Comparison of ENCODE assay signal across 18 cellular contexts in the genomic region with DNA sequence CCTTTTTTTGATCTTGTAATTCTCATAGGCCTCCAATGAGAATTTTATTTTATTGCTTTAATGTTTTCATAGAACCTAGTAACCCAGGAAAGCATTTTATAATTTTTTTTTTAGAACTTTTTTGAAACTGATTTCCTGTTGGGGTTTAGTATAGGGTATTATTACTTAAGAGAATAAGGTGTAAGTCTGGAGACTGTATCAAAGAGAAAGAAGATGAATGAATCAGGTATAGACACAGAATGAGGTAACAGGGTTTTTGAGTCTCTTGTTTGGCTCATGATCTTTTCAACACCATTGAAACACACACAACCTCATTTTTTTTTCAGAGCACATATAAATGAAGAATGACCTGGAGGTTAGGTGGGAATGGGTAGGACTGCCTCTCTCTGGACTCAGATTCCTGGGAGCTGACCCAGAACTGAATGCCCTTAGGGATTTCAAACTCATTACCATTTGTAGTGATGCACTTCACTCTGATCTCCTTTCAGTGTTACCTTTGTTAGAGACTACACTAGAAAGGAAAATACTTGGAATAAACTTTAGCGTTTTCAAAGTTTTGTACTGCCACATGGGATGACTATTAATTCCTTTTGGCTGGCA. TPM values are rescaled to one million over a fixed set of nuclear protein-coding genes. Genes with fewer than 3 reads are reported as not detected.
A peak's percentile ranks its signal among the peaks of the same experiment; 100 is the strongest.
DNase-seq lines count a peak whose midpoint lies in the region; ATAC-seq and TF ChIP-seq lines count a peak whose summit lies in the region.
"Had no signal": no experiment of that assay in that cellular context is flagged by ENCODE, and none has a peak within 500 bp of the region (broad histone marks: within the 10 kb centered on the region; RNA-seq: fewer than 3 reads in every experiment).

No MANE protein-coding gene starts in this region.

- DNase-seq in activated T-cell treated with anti-CD3 and anti-CD28 coated beads, Interleukin-2, amount 50 U/mL, for 4 hours: no peak
- no peak for DNase-seq in activated T-cell treated with anti-CD3 and anti-CD28 coated beads, Interleukin-2, amount 50 U/mL, for 1 hour
- DNase-seq in HAP-1 (ENCODE audit: low spot score in 2 of 2) (peak; percentile 39 to 74), mesendoderm (peak; percentile 65), A673 (ENCODE audit: low spot score) (no peak), caudate nucleus (lab: John Stamatoyannopoulos, UW) (no peak)
- DNase-seq: ACHN; activated CD4-positive, alpha-beta T cell treated with anti-CD3 and anti-CD28 coated beads, Interleukin-2, amount 50 U/mL, for 48 hours; adrenal gland; C1 segment of cervical spinal cord; KBM-7; NCI-H1930; Right ventricle myocardium superior; stimulated activated CD4-positive, alpha-beta T cell treated with anti-CD3 and anti-CD28 coated beads, Interleukin-12 subunit alpha, Interleukin-12 subunit beta, amount 100 ng/mL, for 4 hours had no signal

- H3K56ac ChIP-seq in mesendoderm (ENCODE audit: low read length): no peak overlapping the region

- no peaks in the 10 kb centered on the region for H3K79me2 ChIP-seq in mesendoderm (ENCODE audit: control insufficient read depth, insufficient read depth, low read length)

- WGBS in mesendoderm (ENCODE audit: extremely low coverage, insufficient coverage, low lambda C conversion rate): no CpG with 5 or more reads among the region's 1 CpG

- CTCF ChIA-PET in A673 (lab: Charles Lee): no interaction called here

- no peaks in the 10 kb centered on the region for H3K27me3 ChIP-seq in HAP-1 (ENCODE audit: low read depth)
- H3K27me3 ChIP-seq in mesendoderm (ENCODE audit: insufficient read depth, low read length, poor library complexity): no peaks in the 10 kb centered on the region
- no peaks in the 10 kb centered on the region for H3K27me3 ChIP-seq in A673 (replicated peaks; ENCODE audit: insufficient read depth, low read depth, low read length, poor library complexity)
- H3K27me3 ChIP-seq: adrenal gland, cardiac muscle cell, right atrium auricular region had no signal

- no peak overlapping the region for H3K4me3 Mint-ChIP-seq in activated T-cell treated with anti-CD3 and anti-CD28 coated beads, Interleukin-2, amount 50 U/mL, for 4 hours
- no peak overlapping the region for H3K4me3 Mint-ChIP-seq in activated T-helper 17 cell treated with anti-CD3 and anti-CD28 coated beads, Interleukin-2, amount 50 U/mL, for 72 hours

- H3K27me3 Mint-ChIP-seq in activated T-cell treated with anti-CD3 and anti-CD28 coated beads, Interleukin-2, amount 50 U/mL, for 4 hours (ENCODE audit: low read depth): no peaks in the 10 kb centered on the region
- no peaks in the 10 kb centered on the region for H3K27me3 Mint-ChIP-seq in activated T-helper 17 cell treated with anti-CD3 and anti-CD28 coated beads, Interleukin-2, amount 50 U/mL, for 72 hours

- in situ Hi-C loops in HAP-1 (cut with MboI; ENCODE audit: low sequenced_read_pairs): no loop called here

- H2AK5ac ChIP-seq in mesendoderm (ENCODE audit: low read length): no peak overlapping the region

- H4K8ac ChIP-seq in mesendoderm (ENCODE audit: low read depth, low read length): no peak overlapping the region

- H3K9me3 Mint-ChIP-seq in activated T-cell treated with anti-CD3 and anti-CD28 coated beads, Interleukin-2, amount 50 U/mL, for 4 hours: no peaks in the 10 kb centered on the region
- no peaks in the 10 kb centered on the region for H3K9me3 Mint-ChIP-seq in activated T-helper 17 cell treated with anti-CD3 and anti-CD28 coated beads, Interleukin-2, amount 50 U/mL, for 72 hours

- H3K36me3 Mint-ChIP-seq in activated T-cell treated with anti-CD3 and anti-CD28 coated beads, Interleukin-2, amount 50 U/mL, for 4 hours (ENCODE audit: insufficient read depth): peaks cover 10% of the 10 kb centered on the region
- peaks cover 11% of the 10 kb centered on the region for H3K36me3 Mint-ChIP-seq in activated T-helper 17 cell treated with anti-CD3 and anti-CD28 coated beads, Interleukin-2, amount 50 U/mL, for 72 hours (ENCODE audit: low read depth)

- no peak overlapping the region for H3K27ac Mint-ChIP-seq in activated T-helper 17 cell treated with anti-CD3 and anti-CD28 coated beads, Interleukin-2, amount 50 U/mL, for 72 hours

- no peak overlapping the region for H3K23ac ChIP-seq in mesendoderm (ENCODE audit: low read length)

- H3K4me2 ChIP-seq in mesendoderm (ENCODE audit: low read length): no peak overlapping the region

- H3K18ac ChIP-seq in mesendoderm (ENCODE audit: low read length): no peak overlapping the region

- peak; percentile 33 to 34 for ATAC-seq in activated T-cell treated with anti-CD3 and anti-CD28 coated beads, Interleukin-2, amount 50 U/mL, for 4 hours
- ATAC-seq in activated T-helper 17 cell treated with anti-CD3 and anti-CD28 coated beads, Interleukin-2, amount 50 U/mL, for 72 hours (replicated peaks): peak; percentile 23
- no peak for ATAC-seq in GM19023 (IDR thresholded peaks at IDR 0.05; ENCODE audit: unreplicated experiment)

- no peak overlapping the region for H3K4ac ChIP-seq in mesendoderm (ENCODE audit: low read depth, low read length)

- POLR2A ChIA-PET in A673 (lab: Charles Lee; ENCODE audit: low non-redundant PET): no interaction called here

- no peaks in the 10 kb centered on the region for H3K79me1 ChIP-seq in mesendoderm (ENCODE audit: low read length)

- H2BK120ac ChIP-seq in mesendoderm (ENCODE audit: low read depth, low read length): no peak overlapping the region

- no peaks in the 10 kb centered on the region for H3K36me3 ChIP-seq in HAP-1 (replicated peaks)
- no peaks in the 10 kb centered on the region for H3K36me3 ChIP-seq in mesendoderm (ENCODE audit: control insufficient read depth, insufficient read depth, low read length)
- H3K36me3 ChIP-seq in A673 (ENCODE audit: insufficient read depth, low read length, poor library complexity, severe bottlenecking): no peaks in the 10 kb centered on the region
- H3K36me3 ChIP-seq: adrenal gland, cardiac muscle cell, right atrium auricular region had no signal

- H3K4me3 ChIP-seq in HAP-1 (no peak overlapping the region), mesendoderm (ENCODE audit: low read length) (no peak overlapping the region), A673 (ENCODE audit: low read depth, low read length, poor library complexity, severe bottlenecking) (no peak overlapping the region)
- H3K4me3 ChIP-seq: adrenal gland, cardiac muscle cell, right atrium auricular region had no signal

- no peak overlapping the region for H3K9ac ChIP-seq in mesendoderm (ENCODE audit: low read length)

- H2BK15ac ChIP-seq in mesendoderm (replicated peaks; ENCODE audit: low read depth): no peak overlapping the region

- H3K27ac ChIP-seq in mesendoderm (ENCODE audit: low read depth, low read length): no peak overlapping the region
- no peak overlapping the region for H3K27ac ChIP-seq in A673 (ENCODE audit: low read depth, low read length, poor library complexity, severe bottlenecking)
- H3K27ac ChIP-seq in caudate nucleus (ENCODE audit: low read depth, low read length): no peak overlapping the region
- H3K27ac ChIP-seq: adrenal gland, cardiac muscle cell, right atrium auricular region had no signal

- H2BK5ac ChIP-seq in mesendoderm (ENCODE audit: low read length): no peak overlapping the region

- no TSS peak for BruUV-seq in A673 (replicated peaks; lab: Mats Ljungman, UMichigan)

- peaks cover 57% of the 10 kb centered on the region for H3K4me1 Mint-ChIP-seq in activated T-cell treated with anti-CD3 and anti-CD28 coated beads, Interleukin-2, amount 50 U/mL, for 4 hours (ENCODE audit: low read depth)
- H3K4me1 Mint-ChIP-seq in activated T-helper 17 cell treated with anti-CD3 and anti-CD28 coated beads, Interleukin-2, amount 50 U/mL, for 72 hours: peaks cover 31% of the 10 kb centered on the region

- H3K9me3 ChIP-seq in HAP-1 (no peaks in the 10 kb centered on the region), A673 (ENCODE audit: low read depth, low read length, poor library complexity, severe bottlenecking) (no peaks in the 10 kb centered on the region)
- H3K9me3 ChIP-seq: adrenal gland, right atrium auricular region had no signal

- no peak for TF ChIP-seq CTCF in A673 (conservative IDR thresholded peaks at IDR 0.05; ENCODE audit: low read depth, low read length)

- peaks cover 12% of the 10 kb centered on the region for H3K4me1 ChIP-seq in HAP-1
- no peaks in the 10 kb centered on the region for H3K4me1 ChIP-seq in mesendoderm (ENCODE audit: control insufficient read depth, low read depth, low read length)
- peaks cover 12% of the 10 kb centered on the region for H3K4me1 ChIP-seq in A673 (ENCODE audit: insufficient read depth, low read length, poor library complexity, severe bottlenecking)
- H3K4me1 ChIP-seq: adrenal gland, right atrium auricular region had no signal

- intact Hi-C loops in A673 (cut with micrococcal nuclease; ENCODE audit: unreplicated experiment): no loop called here

- no peak overlapping the region for H4K5ac ChIP-seq in mesendoderm (ENCODE audit: low read length)

RNA-seq across cellular contexts. Expression of a gene that starts 51.0 kb away (rescaled TPM):
- total RNA-seq in activated T-cell treated with anti-CD3 and anti-CD28 coated beads, Interleukin-2, amount 50 U/mL, for 4 hours: 10 to 100 TPM; 64.3 to 66.3 (median 65.8) TPM
- 10 to 100 TPM; 40.0 to 63.2 TPM for total RNA-seq in activated T-helper 17 cell treated with anti-CD3 and anti-CD28 coated beads, Interleukin-2, amount 50 U/mL, for 72 hours
- polyA plus RNA-seq in mesendoderm (2013, experiment 1 of 2): 40.0 TPM
- 41.4 TPM for polyA plus RNA-seq in mesendoderm (2013, experiment 2 of 2)
- total RNA-seq in A673 (2021): 337 TPM in 2 replicates

Comparison
In these comparisons a context has a peak if more than half of its experiments do, and no peak if none do; other contexts are left out.
1. DNase-seq: peak in HAP-1 (2 of 2) and mesendoderm (single experiment); none in activated T-cell treated with anti-CD3 and anti-CD28 coated beads, Interleukin-2, amount 50 U/mL, for 4 hours (single experiment), activated T-cell treated with anti-CD3 and anti-CD28 coated beads, Interleukin-2, amount 50 U/mL, for 1 hour (single experiment), A673 (single experiment) and caudate nucleus (0 of 61).